8 cellular contexts compared by ENCODE assay signal in genomic region chr18:2572144-2572682, GRCh38. TPM values are rescaled to one million over a fixed set of nuclear protein-coding genes. Genes with fewer than 3 reads are reported as not detected.
DNase-seq lines count a peak whose midpoint lies in the region; FAIRE-seq and TF ChIP-seq lines count a peak whose summit lies in the region.

No MANE protein-coding gene starts in this region.

- peaks cover 0 to 2% of the 10 kb centered on the region in 2 donors for H3K27me3 Mint-ChIP-seq in CD8-positive, alpha-beta memory T cell

- no peaks in the 10 kb centered on the region for H3K36me3 ChIP-seq in CD8-positive, alpha-beta memory T cell (ENCODE audit: insufficient read depth, low read length)
- H3K36me3 ChIP-seq in SK-N-MC (ENCODE audit: insufficient read depth, low read length), result peaks cover 45% of the 10 kb centered on the region
- H3K36me3 ChIP-seq in iPS-18a (ENCODE audit: control insufficient read depth, low read depth, low read length), result peaks cover 25% of the 10 kb centered on the region

- CTCF ChIA-PET in CD8-positive, alpha-beta memory T cell (lab: Charles Lee), result interaction anchor here (0.5 to 3.0 kb wide), 7 partner anchors 17 to 102 kb away, joined by 3 to 24 read pairs (median 7); partner anchors contain the start of gene SMCHD1

- intact Hi-C loops in posterior cingulate gyrus (cut with DNase I), result no loop called here

- H3K27ac Mint-ChIP-seq in CD8-positive, alpha-beta memory T cell, result peak overlapping the region; percentile 98 to 100 (median 100)

- no peak for TF ChIP-seq POLR2A in H54 (IDR thresholded peaks at IDR 0.05; ENCODE audit: low read depth, low read length)

- peak overlapping the region; percentile 98 for H3K4me3 ChIP-seq in CD8-positive, alpha-beta memory T cell (ENCODE audit: low read length)
- H3K4me3 ChIP-seq in SK-N-MC (peak overlapping the region; percentile 99), iPS-18a (ENCODE audit: low read length) (peak overlapping the region; percentile 97)

- H3K36me3 Mint-ChIP-seq in CD8-positive, alpha-beta memory T cell, result peaks cover 0 to 22% (median 3%) of the 10 kb centered on the region in 3 donors

- DNase-seq in CD8-positive, alpha-beta memory T cell, result no peak
- DNase-seq in H54 (ENCODE audit: insufficient read length, low spot score) (no peak), SK-N-MC (ENCODE audit: low read depth, low spot score) (no peak), AML-193 (lab: John Stamatoyannopoulos, UW) (no peak), hippocampal formation (lab: John Stamatoyannopoulos, UW) (no peak), posterior cingulate gyrus (no peak)
- DNase-seq in activated CD8-positive, alpha-beta memory T cell treated with anti-CD3 and anti-CD28 coated beads for 24 hours, result no peak

- H3K9ac ChIP-seq in SK-N-MC (ENCODE audit: insufficient read length) (peak overlapping the region; percentile 95), iPS-18a (ENCODE audit: low read length) (peak overlapping the region; percentile 97)

- POLR2A ChIA-PET in CD8-positive, alpha-beta memory T cell (lab: Charles Lee), result interaction anchor here (2.3 to 2.9 kb wide), 2 partner anchors 64 to 84 kb away, joined by 43 to 63 read pairs; partner anchors contain the start of gene SMCHD1

- peaks cover 28% of the 10 kb centered on the region for H3K4me1 ChIP-seq in CD8-positive, alpha-beta memory T cell (ENCODE audit: insufficient read depth, low read length)
- H3K4me1 ChIP-seq in iPS-18a (ENCODE audit: control insufficient read depth, low read depth, low read length), result peaks cover 13% of the 10 kb centered on the region

- FAIRE-seq in H54 (lab: Jason Lieb, UNC), result peak; percentile 58

- no peaks in the 10 kb centered on the region for H3K27me3 ChIP-seq in CD8-positive, alpha-beta memory T cell (ENCODE audit: insufficient read depth, low read length, poor library complexity, severe bottlenecking)
- no peaks in the 10 kb centered on the region for H3K27me3 ChIP-seq in iPS-18a (ENCODE audit: control insufficient read depth, insufficient read depth, low read length)

- peak overlapping the region; percentile 98 to 100 (median 99) for H3K4me3 Mint-ChIP-seq in CD8-positive, alpha-beta memory T cell

- no peaks in the 10 kb centered on the region for H3K9me3 ChIP-seq in CD8-positive, alpha-beta memory T cell (ENCODE audit: low read length)
- H3K9me3 ChIP-seq in SK-N-MC (ENCODE audit: low read depth, low read length) (no peaks in the 10 kb centered on the region), iPS-18a (ENCODE audit: control insufficient read depth, low read depth, low read length) (no peaks in the 10 kb centered on the region)

- H3K4me1 Mint-ChIP-seq in CD8-positive, alpha-beta memory T cell, result peaks cover 51 to 79% (median 69%) of the 10 kb centered on the region in 3 donors

- no peaks in the 10 kb centered on the region for H3K9me3 Mint-ChIP-seq in CD8-positive, alpha-beta memory T cell

- peak overlapping the region; percentile 100 for H3K27ac ChIP-seq in CD8-positive, alpha-beta memory T cell (ENCODE audit: low read depth, low read length)
- H3K27ac ChIP-seq in SK-N-MC (no peak overlapping the region), iPS-18a (ENCODE audit: low read length) (no peak overlapping the region)

RNA-seq across cellular contexts. Expression of gene NDC80, which starts 0.9 kb away (rescaled TPM):
- 10 to 100 TPM; 41.6 to 44.4 TPM for total RNA-seq in CD8-positive, alpha-beta memory T cell
- polyA plus RNA-seq in CD8-positive, alpha-beta memory T cell, result 5.4 TPM

RNA-seq across cellular contexts. Expression of gene METTL4, which starts 0.9 kb away (rescaled TPM):
- 10 to 100 TPM; 21.4 to 22.8 TPM for total RNA-seq in CD8-positive, alpha-beta memory T cell
- 14.4 TPM for polyA plus RNA-seq in CD8-positive, alpha-beta memory T cell
